In the genomic region with DNA sequence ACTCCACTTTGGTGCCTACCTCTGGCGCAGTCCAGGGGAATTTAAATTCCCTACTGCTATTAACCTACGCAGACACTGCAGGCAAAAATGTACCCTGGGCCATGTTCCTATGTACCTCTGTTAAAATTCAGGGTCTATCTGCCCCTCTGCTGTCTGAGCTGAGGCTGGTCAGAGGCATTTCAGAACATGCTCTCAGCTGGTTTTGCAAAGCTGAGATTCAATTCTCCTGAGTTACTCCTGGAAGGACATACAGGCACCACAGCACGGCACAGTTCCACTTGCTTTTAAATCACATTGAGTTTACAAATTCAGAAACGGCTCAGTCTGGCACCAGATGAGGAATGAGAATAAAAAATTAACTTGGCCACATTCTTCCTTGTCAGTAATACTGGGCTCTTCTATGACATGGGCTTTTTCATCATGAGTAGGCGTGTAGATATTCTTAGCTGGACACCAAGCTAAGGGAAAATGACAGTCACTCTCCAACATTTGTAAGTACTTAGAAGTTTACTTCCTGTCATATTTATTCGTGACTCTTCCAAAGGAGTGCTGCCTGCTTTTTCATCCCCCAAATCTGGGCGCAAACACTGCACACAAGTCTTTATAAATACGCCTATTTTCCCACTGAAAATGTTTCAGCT, we compare ENCODE assay signal across 9 cellular contexts. TPM values are rescaled to one million over a fixed set of nuclear protein-coding genes. Genes with fewer than 3 reads are reported as not detected.
DNase-seq lines count a peak whose midpoint lies in the region; ATAC-seq and TF ChIP-seq lines count a peak whose summit lies in the region.
"Had no signal": no experiment of that assay in that cellular context is flagged by ENCODE, and none has a peak within 500 bp of the region (broad histone marks: within the 10 kb centered on the region; RNA-seq: fewer than 3 reads in every experiment).

No MANE protein-coding gene starts in this region.

- H3K9me2 ChIP-seq in HCT116 (ENCODE audit: insufficient read depth), result no peaks in the 10 kb centered on the region

- H2AFZ ChIP-seq in HCT116 (ENCODE audit: low read depth, low read length, poor library complexity, severe bottlenecking), result no peak overlapping the region

- no TSS peak for BruUV-seq in HCT116 (replicated peaks; lab: Mats Ljungman, UMichigan)

- H3K9ac ChIP-seq in HCT116 (ENCODE audit: low read length) (no peak overlapping the region), stomach smooth muscle (ENCODE audit: low read length in 2 of 2) (peak overlapping the region; percentile 83 to 88)

- H3K27ac ChIP-seq in HCT116 (ENCODE audit: low read depth, low read length) (no peak overlapping the region), brain microvascular endothelial cell (peak overlapping the region; percentile 87), layer of hippocampus (ENCODE audit: low read depth, low read length) (peak overlapping the region; percentile 94), stomach smooth muscle (ENCODE audit: low read length) (peak overlapping the region; percentile 73)
- H3K27ac ChIP-seq: SJCRH30 had no signal

- no peak for TF ChIP-seq POLR2A in HCT116 (IDR thresholded peaks at IDR 0.05; ENCODE audit: borderline replicate concordance, extremely low read depth, insufficient read depth, insufficient read length)

- no peak for TF ChIP-seq RAD21 in HCT116 (IDR thresholded peaks at IDR 0.05; ENCODE audit: low read depth)

- H3K4me3 ChIP-seq in HCT116 (replicated peaks in 1 of 2; ENCODE audit: low read depth in 1 of 2, low read length in 2 of 2), result no peak overlapping the region
- peak overlapping the region; percentile 76 for H3K4me3 ChIP-seq in brain microvascular endothelial cell (ENCODE audit: low read depth, low read length)
- peak overlapping the region; percentile 87 to 94 for H3K4me3 ChIP-seq in stomach smooth muscle (ENCODE audit: low read length in 2 of 2)

- intact Hi-C loops in HCT116 (cut with micrococcal nuclease), result no loop called here

- ATAC-seq in HCT116, result no peak
- no peak for ATAC-seq in stimulated activated naive CD8-positive, alpha-beta T cell treated with anti-CD3 and anti-CD28 coated beads, Interleukin-15, amount 100 ng/mL, for 72 hours

- H3K27me3 ChIP-seq in HCT116 (ENCODE audit: insufficient read depth, low read length), result no peaks in the 10 kb centered on the region
- no peaks in the 10 kb centered on the region for H3K27me3 ChIP-seq in brain microvascular endothelial cell (replicated peaks)
- no peaks in the 10 kb centered on the region for H3K27me3 ChIP-seq in layer of hippocampus (ENCODE audit: control insufficient read depth, insufficient read depth, low read length)
- H3K27me3 ChIP-seq in stomach smooth muscle (ENCODE audit: control insufficient read depth in 1 of 2, insufficient read depth in 2 of 2, low read length in 2 of 2), result no peaks in the 10 kb centered on the region
- H3K27me3 ChIP-seq: SJCRH30 had no signal

- no peak overlapping the region for H3K27ac Mint-ChIP-seq in stimulated activated naive CD8-positive, alpha-beta T cell treated with anti-CD3 and anti-CD28 coated beads, Interleukin-15, amount 100 ng/mL, for 72 hours

- H3K4me1 ChIP-seq in HCT116 (ENCODE audit: control insufficient read depth in 1 of 2, insufficient read depth in 2 of 2, low read length in 2 of 2) (peaks cover 19 to 40% of the 10 kb centered on the region in 2 experiments), stomach smooth muscle (ENCODE audit: control insufficient read depth, insufficient read depth, low read length) (peaks cover 56% of the 10 kb centered on the region)

- peaks cover 36% of the 10 kb centered on the region for H3K27me3 Mint-ChIP-seq in stimulated activated naive CD8-positive, alpha-beta T cell treated with anti-CD3 and anti-CD28 coated beads, Interleukin-15, amount 100 ng/mL, for 72 hours

- no peak overlapping the region for H3K4me3 Mint-ChIP-seq in stimulated activated naive CD8-positive, alpha-beta T cell treated with anti-CD3 and anti-CD28 coated beads, Interleukin-15, amount 100 ng/mL, for 72 hours

- H3K9me3 ChIP-seq in HCT116 (ENCODE audit: control insufficient read depth in 1 of 2, insufficient read depth in 1 of 2, low read depth in 1 of 2, low read length in 2 of 2), result no peaks in the 10 kb centered on the region
- H3K9me3 ChIP-seq in stomach smooth muscle (ENCODE audit: control insufficient read depth in 2 of 2, low read length in 2 of 2), result no peaks in the 10 kb centered on the region
- H3K9me3 ChIP-seq: SJCRH30 had no signal

- POLR2A ChIA-PET in HCT116 (lab: Charles Lee), result interaction anchor here (0.6 kb wide), 1 partner anchor 150 kb away, joined by 3 read pairs; no protein-coding TSS in a partner anchor

- H3K9me3 Mint-ChIP-seq in stimulated activated naive CD8-positive, alpha-beta T cell treated with anti-CD3 and anti-CD28 coated beads, Interleukin-15, amount 100 ng/mL, for 72 hours, result no peaks in the 10 kb centered on the region

- RAD21 ChIA-PET in HCT116 (lab: Charles Lee; ENCODE audit: low non-redundant PET in 1 of 2, low total read pairs in 2 of 2, uncharacterized antibody in 2 of 2, unreplicated experiment in 2 of 2), result no interaction called here

- CTCF ChIA-PET in HCT116 (lab: Charles Lee), result no interaction called here

- TF ChIP-seq CTCF in HCT116 (IDR thresholded peaks at IDR 0.05 in 2 of 3, conservative IDR thresholded peaks at IDR 0.05 in 1 of 3; ENCODE audit: borderline replicate concordance in 1 of 3, insufficient read depth in 1 of 3, low read depth in 2 of 3, low read length in 2 of 3) (no peak), brain microvascular endothelial cell (IDR thresholded peaks at IDR 0.05; ENCODE audit: low read depth, low read length, missing control alignments) (no peak)

- no peaks in the 10 kb centered on the region for H3K36me3 ChIP-seq in HCT116 (ENCODE audit: control insufficient read depth in 1 of 2, insufficient read depth in 2 of 2, low read length in 2 of 2)
- peaks cover 2% of the 10 kb centered on the region for H3K36me3 ChIP-seq in brain microvascular endothelial cell (replicated peaks)
- H3K36me3 ChIP-seq in stomach smooth muscle (ENCODE audit: control insufficient read depth in 2 of 2, insufficient read depth in 2 of 2, low read length in 2 of 2), result no peaks in the 10 kb centered on the region

- DNase-seq in HCT116 (ENCODE audit: low read depth, low spot score) (no peak), brain microvascular endothelial cell (no peak), retina (no peak), DMS79 (lab: John Stamatoyannopoulos, UW) (no peak)
- no peak for DNase-seq in stimulated activated naive CD8-positive, alpha-beta T cell treated with anti-CD3 and anti-CD28 coated beads, Interleukin-15, amount 100 ng/mL, for 72 hours
- DNase-seq in stimulated activated CD4-positive, alpha-beta T cell treated with anti-CD3 and anti-CD28 coated beads, Interleukin-4, amount 100 ng/mL, for 4 hours, result no peak
- DNase-seq: SJCRH30 had no signal

- peaks cover 38% of the 10 kb centered on the region for H3K4me1 Mint-ChIP-seq in stimulated activated naive CD8-positive, alpha-beta T cell treated with anti-CD3 and anti-CD28 coated beads, Interleukin-15, amount 100 ng/mL, for 72 hours

- peaks cover 60% of the 10 kb centered on the region for H3K79me2 ChIP-seq in HCT116 (ENCODE audit: insufficient read depth, low read length)

- H4K20me1 ChIP-seq in HCT116 (ENCODE audit: insufficient read depth), result no peaks in the 10 kb centered on the region

- in situ Hi-C loops in brain microvascular endothelial cell (cut with HindIII; ENCODE audit: low pct_ligation_motif_present, low sequenced_read_pairs), result no loop called here

- 0 out of 2 replicates have a peak overlapping the region, but pooled peaks have one; percentile 97 for H3K4me2 ChIP-seq in HCT116 (ENCODE audit: low read length)

TF ChIP-seq in HCT116, 20 proteins besides CTCF, POLR2A, EP300 and RAD21:
- TF ChIP-seq EZH2phosphoT487 (IDR thresholded peaks at IDR 0.05; ENCODE audit: borderline replicate concordance), result no peak
- TF ChIP-seq, protein P1, sequence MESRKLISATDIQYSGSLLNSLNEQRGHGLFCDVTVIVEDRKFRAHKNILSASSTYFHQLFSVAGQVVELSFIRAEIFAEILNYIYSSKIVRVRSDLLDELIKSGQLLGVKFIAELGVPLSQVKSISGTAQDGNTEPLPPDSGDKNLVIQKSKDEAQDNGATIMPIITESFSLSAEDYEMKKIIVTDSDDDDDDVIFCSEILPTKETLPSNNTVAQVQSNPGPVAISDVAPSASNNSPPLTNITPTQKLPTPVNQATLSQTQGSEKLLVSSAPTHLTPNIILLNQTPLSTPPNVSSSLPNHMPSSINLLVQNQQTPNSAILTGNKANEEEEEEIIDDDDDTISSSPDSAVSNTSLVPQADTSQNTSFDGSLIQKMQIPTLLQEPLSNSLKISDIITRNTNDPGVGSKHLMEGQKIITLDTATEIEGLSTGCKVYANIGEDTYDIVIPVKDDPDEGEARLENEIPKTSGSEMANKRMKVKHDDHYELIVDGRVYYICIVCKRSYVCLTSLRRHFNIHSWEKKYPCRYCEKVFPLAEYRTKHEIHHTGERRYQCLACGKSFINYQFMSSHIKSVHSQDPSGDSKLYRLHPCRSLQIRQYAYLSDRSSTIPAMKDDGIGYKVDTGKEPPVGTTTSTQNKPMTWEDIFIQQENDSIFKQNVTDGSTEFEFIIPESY (IDR thresholded peaks at IDR 0.05; ENCODE audit: extremely low read depth, insufficient replicate concordance, low read length), result no peak

RNA-seq across cellular contexts. Expression of a gene that starts 2.0 kb away (rescaled TPM):
- total RNA-seq in HCT116 (2021; ENCODE audit: unreplicated experiment), result 22.9 TPM
- polyA plus RNA-seq in HCT116 (2012), result 13.4 and 15.4 TPM in 2 replicates

Comparison
In these comparisons a context has a peak if more than half of its experiments do, and no peak if none do; other contexts are left out.
1. H3K4me3 ChIP-seq: peak in brain microvascular endothelial cell (single experiment) and stomach smooth muscle (2 of 2); none in HCT116 (0 of 2).